Comparison of ENCODE assay signal across 8 cellular contexts in the genomic region with DNA sequence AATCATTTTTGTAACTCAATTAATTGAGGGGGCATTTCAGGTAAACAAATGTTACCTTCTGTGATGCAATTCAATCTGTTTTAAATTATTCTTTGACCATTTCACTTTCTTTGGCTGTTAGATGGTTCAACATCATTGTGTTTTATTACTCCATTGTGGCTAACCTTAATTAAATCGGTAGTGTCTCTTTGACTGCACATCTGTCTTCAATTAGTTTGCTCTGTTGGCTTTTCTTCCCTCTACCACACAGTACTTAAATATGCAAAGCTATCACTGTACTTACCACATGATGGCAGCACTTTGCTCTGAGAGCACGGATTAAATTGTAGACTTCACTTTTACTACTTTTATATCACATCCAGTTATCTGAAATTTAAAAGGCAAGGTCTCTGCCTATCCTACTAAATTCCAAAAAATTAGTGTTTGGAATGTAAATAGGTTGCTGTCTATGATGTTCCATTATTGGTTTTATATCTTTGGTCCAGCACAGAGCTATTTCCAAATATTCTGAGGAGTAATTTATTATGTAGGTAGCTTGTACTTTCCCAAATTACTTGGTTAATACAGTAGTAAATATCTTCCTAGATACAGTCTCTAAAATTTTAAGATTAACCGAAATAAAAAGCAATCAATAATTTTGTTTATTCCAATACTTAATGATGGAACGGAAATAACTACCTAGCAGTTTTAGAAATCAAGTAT.
A peak's percentile ranks its signal among the peaks of the same experiment; 100 is the strongest.
DNase-seq lines count a peak whose midpoint lies in the region; ATAC-seq, FAIRE-seq and TF ChIP-seq lines count a peak whose summit lies in the region.

No MANE protein-coding gene starts in this region.

- no peaks in the 10 kb centered on the region for H3K27me3 ChIP-seq in heart right ventricle
- H3K27me3 ChIP-seq in left ventricle myocardium inferior (ENCODE audit: low read depth) = no peaks in the 10 kb centered on the region
- H3K27me3 ChIP-seq in testis = no peaks in the 10 kb centered on the region

- intact Hi-C loops in heart right ventricle (cut with DNase I) (loop anchor here in 6 of 10 donors (2.0 to 10.0 kb wide), 5 partner anchors 457 to 844 kb away; no protein-coding TSS in a partner anchor), Right ventricle myocardium superior (cut with DNase I) (no loop called here), left ventricle myocardium inferior (cut with micrococcal nuclease) (loop anchor here (10.0 kb wide), 1 partner anchor 454 kb away; no protein-coding TSS in a partner anchor), testis (cut with DNase I; ENCODE audit: low total_unique reads) (no loop called here), natural killer cell (cut with micrococcal nuclease) (no loop called here)

- no peak overlapping the region for H3K4me3 ChIP-seq in heart right ventricle
- H3K4me3 ChIP-seq in left ventricle myocardium inferior = no peak overlapping the region
- H3K4me3 ChIP-seq in testis = no peak overlapping the region

- no peaks in the 10 kb centered on the region for H3K27me3 Mint-ChIP-seq in natural killer cell (ENCODE audit: low read depth in 2 of 2)

- H3K9me3 ChIP-seq in heart right ventricle (no peaks in the 10 kb centered on the region), left ventricle myocardium inferior (replicated peaks) (no peaks in the 10 kb centered on the region), testis (no peaks in the 10 kb centered on the region)

- H3K9me3 Mint-ChIP-seq in natural killer cell = peaks cover 5% of the 10 kb centered on the region in 2 donors

- H3K27ac Mint-ChIP-seq in natural killer cell = no peak overlapping the region

- no peak overlapping the region for H3K4me3 Mint-ChIP-seq in natural killer cell

- WGBS in heart right ventricle, 2 donors = 30 to 33% methylated on average over 4 of the region's 4 CpGs
- WGBS in testis, 2 donors = 12 to 26% methylated on average over 4 of the region's 4 CpGs

- peak in 2 of 8 donors; percentile 52 to 55 for ATAC-seq in heart right ventricle
- ATAC-seq in Right ventricle myocardium superior (ENCODE audit: poor library complexity) = no peak
- peak; percentile 85 for ATAC-seq in HG02759 (IDR thresholded peaks at IDR 0.05; ENCODE audit: unreplicated experiment)
- no peak for ATAC-seq in natural killer cell

- H3K36me3 ChIP-seq in heart right ventricle = no peaks in the 10 kb centered on the region
- no peaks in the 10 kb centered on the region for H3K36me3 ChIP-seq in left ventricle myocardium inferior
- H3K36me3 ChIP-seq in testis (ENCODE audit: low read depth, missing control alignments) = no peaks in the 10 kb centered on the region

- no peak for DNase-seq in heart right ventricle
- DNase-seq in Right ventricle myocardium superior = no peak
- DNase-seq in NCI-H1694 treated with DMSO at 0.1 percent for 48 hours (lab: John Stamatoyannopoulos, UW) = peak; percentile 91
- no peak for DNase-seq in left ventricle myocardium inferior
- peak; percentile 40 for DNase-seq in testis
- no peak for DNase-seq in natural killer cell

- H3K27ac ChIP-seq in heart right ventricle = no peak overlapping the region
- H3K27ac ChIP-seq in left ventricle myocardium inferior (replicated peaks) = no peak overlapping the region
- H3K27ac ChIP-seq in testis = no peak overlapping the region

- FAIRE-seq in TTC549 (lab: Jason Lieb, UNC) = peak; percentile 87

- no peaks in the 10 kb centered on the region for H3K4me1 ChIP-seq in heart right ventricle
- H3K4me1 ChIP-seq in left ventricle myocardium inferior = no peaks in the 10 kb centered on the region
- peaks cover 4% of the 10 kb centered on the region for H3K4me1 ChIP-seq in testis

- H3K36me3 Mint-ChIP-seq in natural killer cell = no peaks in the 10 kb centered on the region

- TF ChIP-seq POLR2A in testis (IDR thresholded peaks at IDR 0.05) = no peak

- peak in 8 of 9 donors; percentile 9 to 71 (median 58) for TF ChIP-seq CTCF in heart right ventricle (IDR thresholded peaks at IDR 0.05)
- TF ChIP-seq CTCF in left ventricle myocardium inferior (IDR thresholded peaks at IDR 0.05; ENCODE audit: borderline replicate concordance) = peak; percentile 69
- TF ChIP-seq CTCF in testis (IDR thresholded peaks at IDR 0.05) = peak in 2 of 3 experiments; percentile 50 to 61
- no peak for TF ChIP-seq CTCF in natural killer cell (IDR thresholded peaks at IDR 0.05)

- no peaks in the 10 kb centered on the region for H3K4me1 Mint-ChIP-seq in natural killer cell

Comparison
In these comparisons a context has a peak if more than half of its experiments do, and no peak if none do; other contexts are left out.
1. intact Hi-C loops: an anchor here in heart right ventricle (2.0 to 10.0 kb wide) and left ventricle myocardium inferior (10.0 kb wide); none called in Right ventricle myocardium superior, testis and natural killer cell.
2. DNase-seq: peak in NCI-H1694 treated with DMSO at 0.1 percent for 48 hours (single experiment) and testis (single experiment); none in heart right ventricle (0 of 2), Right ventricle myocardium superior (single experiment), left ventricle myocardium inferior (single experiment) and natural killer cell (single experiment).